8 cellular contexts compared by ENCODE assay signal in genomic region chr3:98733778-98734281, GRCh38. TPM values are rescaled to one million over a fixed set of nuclear protein-coding genes. Genes with fewer than 3 reads are reported as not detected.
DNase-seq lines count a peak whose midpoint lies in the region; ATAC-seq, FAIRE-seq and TF ChIP-seq lines count a peak whose summit lies in the region.

No MANE protein-coding gene starts in this region.

- peak overlapping the region; percentile 73 for H3K9ac ChIP-seq in GM12878 (ENCODE audit: control insufficient read depth, insufficient read depth, low read length)

- in situ Hi-C loops in GM12878 (cut with MboI), result no loop called here

- TF ChIP-seq RAD21 in GM12878 (IDR thresholded peaks at IDR 0.05; ENCODE audit: insufficient read depth, low read depth, low read length), result no peak

- H3K9me3 ChIP-seq in GM12878 (replicated peaks; ENCODE audit: control insufficient read depth, insufficient read depth, low read length), result no peaks in the 10 kb centered on the region

- CTCF ChIA-PET in GM12878 (lab: Yijun Ruan, JAX), result interaction anchor here (0.7 to 1.8 kb wide), 4 partner anchors 11 to 200 kb away, joined by 3 to 6 read pairs (median 4); no protein-coding TSS in a partner anchor

- no peak for TF ChIP-seq CTCF in GM12878 (IDR thresholded peaks at IDR 0.05 in 2 of 3, conservative IDR thresholded peaks at IDR 0.05 in 1 of 3; ENCODE audit: control insufficient read depth in 2 of 3, extremely low read depth in 1 of 3, insufficient read depth in 1 of 3, low read depth in 3 of 3, low read length in 3 of 3)

- ATAC-seq in GM12878 (peak; percentile 39), HG02973 (IDR thresholded peaks at IDR 0.05; ENCODE audit: unreplicated experiment) (no peak)

- no peaks in the 10 kb centered on the region for H3K4me1 ChIP-seq in GM12878 (ENCODE audit: control insufficient read depth, insufficient read depth, low read length)

- peak overlapping the region; percentile 64 for H2AFZ ChIP-seq in GM12878 (ENCODE audit: control insufficient read depth, low read depth, low read length)

- no peak; a peak in 1 of 4 replicates for TF ChIP-seq EP300 in GM12878 (IDR thresholded peaks at IDR 0.05; ENCODE audit: borderline replicate concordance in 1 of 2, control insufficient read depth in 1 of 2, low read depth in 2 of 2, low read length in 2 of 2)

- H3K4me2 ChIP-seq in GM12878 (ENCODE audit: control insufficient read depth, insufficient read depth), result peak overlapping the region; percentile 73

- intact Hi-C loops in GM12878 (cut with micrococcal nuclease; ENCODE audit: unreplicated experiment), result loop anchor here (2.0 to 5.0 kb wide), 4 partner anchors 38 to 202 kb away; partner anchors contain the start of gene GPR15

- WGBS in GM12878 (ENCODE audit: insufficient coverage, insufficient replicate concordance, low lambda C conversion rate, missing lambda C conversion rate), result 1% methylated on average over 16 of the region's 16 CpGs

- no peaks in the 10 kb centered on the region for H4K20me1 ChIP-seq in GM12878 (ENCODE audit: control insufficient read depth, insufficient read depth)

- H3K27me3 ChIP-seq in GM12878 (replicated peaks in 1 of 2; ENCODE audit: control insufficient read depth in 2 of 2, insufficient read depth in 2 of 2, low read length in 1 of 2), result no peaks in the 10 kb centered on the region

- SMC1A ChIA-PET in GM12878 (lab: Charles Lee; ENCODE audit: uncharacterized antibody, unreplicated experiment), result interaction anchor here (0.7 to 4.8 kb wide), 14 partner anchors 10 to 186 kb away, joined by 3 to 51 read pairs (median 6); no protein-coding TSS in a partner anchor

- peak overlapping the region; percentile 80 for H3K4me3 ChIP-seq in GM12878

- RAD21 ChIA-PET in GM12878 (lab: Charles Lee; ENCODE audit: unreplicated experiment), result interaction anchor here (0.7 to 7.4 kb wide), 14 partner anchors 8 to 176 kb away, joined by 3 to 48 read pairs (median 6); no protein-coding TSS in a partner anchor

- TF ChIP-seq POLR2A in GM12878 (IDR thresholded peaks at IDR 0.05; ENCODE audit: low read depth, low read length), result 0 out of 2 replicates have a peak, but pooled peaks have one; percentile 6

- H3K79me2 ChIP-seq in GM12878 (ENCODE audit: control insufficient read depth, insufficient read depth, low read length), result peaks cover 37% of the 10 kb centered on the region

- TSS peak; percentile 47 for BruUV-seq in GM12878 (replicated peaks; lab: Mats Ljungman, UMichigan)

- POLR2A ChIA-PET in GM12878 (lab: Charles Lee), result interaction anchor here (0.7 to 5.3 kb wide), 10 partner anchors 11 to 142 kb away, joined by 3 to 43 read pairs (median 6); partner anchors contain the start of gene ST3GAL6

- H3K27ac ChIP-seq in GM12878 (ENCODE audit: control insufficient read depth, insufficient read depth), result peak overlapping the region; percentile 60; the same call in 1 of the 2 replicates
- peak overlapping the region; percentile 44 for H3K27ac ChIP-seq in temporal lobe (ENCODE audit: low read depth, low read length)

- FAIRE-seq in GM12878 (lab: Jason Lieb, UNC), result peak; percentile 75

- H3K36me3 ChIP-seq in GM12878 (ENCODE audit: control insufficient read depth in 2 of 2, insufficient read depth in 2 of 2, low read length in 1 of 2), result no peaks in the 10 kb centered on the region

- DNase-seq in NCI-H1105 treated with DMSO at 0.1 percent for 48 hours (lab: John Stamatoyannopoulos, UW), result peak; percentile 18
- DNase-seq in NCI-H1105 (lab: John Stamatoyannopoulos, UW), result no peak
- DNase-seq in HT1080 (ENCODE audit: low read depth), result peak; percentile 24
- peak; percentile 33 for DNase-seq in GM12878 (ENCODE audit: low read depth, low spot score)
- DNase-seq in left kidney (ENCODE audit: low read depth, low spot score), result peak; percentile 78
- no peak for DNase-seq in NOMO-1 treated with dmso at 0.1 percent for 144 hours (lab: John Stamatoyannopoulos, UW; ENCODE audit: unreplicated experiment)

TF ChIP-seq in GM12878, 131 proteins besides CTCF, POLR2A, EP300 and RAD21 (continues in another document):
- TF ChIP-seq E2F4 (IDR thresholded peaks at IDR 0.05; ENCODE audit: low read depth, low read length) (no peak), SIN3A (IDR thresholded peaks at IDR 0.05; ENCODE audit: low read depth, low read length) (no peak), FOXM1 (IDR thresholded peaks at IDR 0.05; ENCODE audit: low read depth, low read length) (peak; percentile 65; the same call in 1 of the 2 replicates), PKNOX1 (IDR thresholded peaks at IDR 0.05) (no peak), SMAD1 (IDR thresholded peaks at IDR 0.05; ENCODE audit: low read depth, partially characterized antibody) (peak; percentile 22), RELA (IDR thresholded peaks at IDR 0.05; ENCODE audit: borderline replicate concordance, partially characterized antibody) (no peak), KAT2A (conservative IDR thresholded peaks at IDR 0.05; ENCODE audit: control insufficient read depth, low read depth, low read length) (no peak), WRNIP1 (IDR thresholded peaks at IDR 0.05; ENCODE audit: borderline replicate concordance, low read depth, low read length) (no peak), TARDBP (IDR thresholded peaks at IDR 0.05; ENCODE audit: borderline replicate concordance) (no peak), MAX (IDR thresholded peaks at IDR 0.05; ENCODE audit: low read depth, low read length) (peak; percentile 51; the same call in 1 of the 2 replicates), HDGF (IDR thresholded peaks at IDR 0.05) (no peak; the same call in 1 of the 2 replicates), MTA2 (IDR thresholded peaks at IDR 0.05; ENCODE audit: low read depth) (peak; percentile 75), EGR1 (IDR thresholded peaks at IDR 0.05; ENCODE audit: borderline replicate concordance in 1 of 2, low read depth in 2 of 2, low read length in 2 of 2) (peak in 1 of 2 experiments; percentile 6; a peak in 1 of 3 replicates), ZSCAN29 (IDR thresholded peaks at IDR 0.05) (peak; percentile 49; the same call in 1 of the 2 replicates), ZNF217 (IDR thresholded peaks at IDR 0.05) (no peak), ASH2L (IDR thresholded peaks at IDR 0.05; ENCODE audit: borderline replicate concordance, low read depth) (no peak), EZH2 (IDR thresholded peaks at IDR 0.05; ENCODE audit: borderline replicate concordance, control insufficient read depth, low read depth, low read length) (no peak)

RNA-seq across cellular contexts. Expression of gene ST3GAL6, which starts 29.3 kb away (rescaled TPM):
- 11.1 and 12.4 TPM in 2 replicates for total RNA-seq in HT1080 (2014; rRNA removed; shearing (Covaris generic))
- 4.8 and 6.4 TPM in 2 replicates for polyA plus RNA-seq in HT1080 (2015; cell fraction: cytosol; rRNA removed)
- 10.0 and 11.5 TPM in 2 replicates for polyA plus RNA-seq in HT1080 (2015; cell fraction: nucleus; rRNA removed)
- 172 and 176 TPM in 2 replicates for total RNA-seq in GM12878 (2013; cell fraction: nucleolus; rRNA removed)
- 35.4 and 43.9 TPM in 2 replicates for total RNA-seq in GM12878 (2014; rRNA removed)
- total RNA-seq in GM12878 (2014; rRNA removed; fragmentation: Illumina TruSeq; extraction: Trizol), result 38.6 and 39.2 TPM in 2 replicates
- 36.2 TPM in 2 replicates for total RNA-seq in GM12878 (2021)
- 3.2 TPM for polyA plus RNA-seq in GM12878 (2011; ENCODE audit: low read depth)
- polyA plus RNA-seq in GM12878 (2011; rRNA removed), result 20.2 and 31.3 TPM in 2 replicates
- 6.9 and 9.8 TPM in 2 replicates for polyA plus RNA-seq in GM12878 (2011; cell fraction: cytosol; rRNA removed)
- polyA plus RNA-seq in GM12878 (2011; cell fraction: nucleus; rRNA removed), result 21.4 and 27.9 TPM in 2 replicates
- polyA plus RNA-seq in GM12878 (2012), result 6.3 and 11.1 TPM in 2 replicates
- 38.8 and 58.0 TPM in 2 replicates for polyA plus RNA-seq in GM12878 (2014; fragmentation: Illumina TruSeq; extraction: Trizol)
- 10 to 100 TPM; 19.5 to 31.4 TPM for polyA plus RNA-seq in GM12878 (2014; fragmentation: Nextera tagmentation; extraction: Ambion mirVana)
- 32.4 and 41.2 TPM in 2 replicates for polyA plus RNA-seq in GM12878 (2014; rRNA removed)
- 10 to 100 TPM; 38.8 to 40.4 TPM for polyA plus RNA-seq in GM12878 (2016; fragmentation: Nextera tagmentation; extraction: Ambion mirVana)
- 10.3 and 13.2 TPM in 2 replicates for polyA minus RNA-seq in GM12878 (2011; rRNA and poly(A)+ RNA removed)
- polyA minus RNA-seq in GM12878 (2011; cell fraction: cytosol; rRNA and poly(A)+ RNA removed), result 7.8 and 8.3 TPM in 2 replicates
- 25.9 and 40.0 TPM in 2 replicates for polyA minus RNA-seq in GM12878 (2011; cell fraction: nucleus; rRNA and poly(A)+ RNA removed)
- total RNA-seq in temporal lobe, result 13.0 TPM

Comparison
In these comparisons a context has a peak if more than half of its experiments do, and no peak if none do; other contexts are left out.
1. DNase-seq: peak in NCI-H1105 treated with DMSO at 0.1 percent for 48 hours (single experiment), HT1080 (single experiment), GM12878 (single experiment) and left kidney (single experiment); none in NCI-H1105 (single experiment) and NOMO-1 treated with dmso at 0.1 percent for 144 hours (single experiment).